Comparison of ENCODE assay signal across 27 cellular contexts in genomic region chr9:4362281-4362680, GRCh38.
"Had no signal": no experiment of that assay in that cellular context is flagged by ENCODE, and none has a peak within 500 bp of the region (broad histone marks: within the 10 kb centered on the region; RNA-seq: fewer than 3 reads in every experiment).

No MANE protein-coding gene starts in this region.

- DNase-seq: occipital lobe; ovary; posterior cingulate gyrus; psoas muscle; right cardiac atrium; right lobe of liver; sigmoid colon; small intestine; stimulated activated CD4-positive, alpha-beta T cell treated with anti-CD3 and anti-CD28 coated beads, Interleukin-15, amount 100 ng/mL, for 24 hours; stimulated activated CD4-positive, alpha-beta T cell treated with anti-CD3 and anti-CD28 coated beads, Interleukin-2, amount 100 ng/mL, for 24 hours; stimulated activated CD4-positive, alpha-beta T cell treated with anti-CD3 and anti-CD28 coated beads, Interleukin-2, amount 100 ng/mL, for 48 hours; stimulated activated CD4-positive, alpha-beta T cell treated with anti-CD3 and anti-CD28 coated beads, Interleukin-4, amount 100 ng/mL, for 24 hours; stimulated activated naive B cell treated with anti-CD40 and anti-IgM and Interleukin-4, amounts not matched to agents 10 μg/mL and 1 μg/mL and 100 μg/mL, for 72 hours; stimulated activated naive CD4-positive, alpha-beta T cell treated with Interleukin-2 at 50 U/mL for 16 hours; stomach; thyroid gland; trophoblast cell; upper lobe of left lung had no signal

- H3K4me3 ChIP-seq: neural progenitor cell, ovary, psoas muscle, right lobe of liver, sigmoid colon, stomach, thoracic aorta, thyroid gland, tibial nerve, upper lobe of left lung, vagina had no signal

- H3K9me3 ChIP-seq: ovary, psoas muscle, right lobe of liver, sigmoid colon, stomach, thoracic aorta, thyroid gland, tibial nerve, upper lobe of left lung, vagina had no signal

- FAIRE-seq: small intestine, urothelium cell line had no signal

- H3K4me1 ChIP-seq: parathyroid adenoma, psoas muscle, sigmoid colon, stomach, thyroid gland, vagina had no signal

- H3K27ac ChIP-seq: neural progenitor cell, ovary, parathyroid adenoma, psoas muscle, right lobe of liver, sigmoid colon, stomach, thoracic aorta, thyroid gland, tibial nerve, upper lobe of left lung, vagina had no signal

- H3K27ac Mint-ChIP-seq: nephron; neural progenitor cell; stimulated activated effector memory CD8-positive, alpha-beta T cell treated with anti-CD3 and anti-CD28 coated beads, Interleukin-12 subunit alpha, Interleukin-12 subunit beta, amount 100 ng/mL, for 72 hours; stimulated activated naive B cell treated with anti-CD40 and anti-IgM and Interleukin-4, amounts not matched to agents 10 μg/mL and 1 μg/mL and 100 μg/mL, for 72 hours; stimulated activated naive CD8-positive, alpha-beta T cell treated with anti-CD3 and anti-CD28 coated beads, Interleukin-15, Interleukin-2, amounts not matched to agents 100 ng/mL and 50 ng/mL, for 24 hours had no signal

- H3K9me3 Mint-ChIP-seq: nephron; neural progenitor cell; stimulated activated effector memory CD8-positive, alpha-beta T cell treated with anti-CD3 and anti-CD28 coated beads, Interleukin-12 subunit alpha, Interleukin-12 subunit beta, amount 100 ng/mL, for 72 hours; stimulated activated naive B cell treated with anti-CD40 and anti-IgM and Interleukin-4, amounts not matched to agents 10 μg/mL and 1 μg/mL and 100 μg/mL, for 72 hours; stimulated activated naive CD8-positive, alpha-beta T cell treated with anti-CD3 and anti-CD28 coated beads, Interleukin-15, Interleukin-2, amounts not matched to agents 100 ng/mL and 50 ng/mL, for 24 hours had no signal

- H3K4me2 ChIP-seq: neural progenitor cell had no signal

- H3K36me3 Mint-ChIP-seq: neural progenitor cell; stimulated activated effector memory CD8-positive, alpha-beta T cell treated with anti-CD3 and anti-CD28 coated beads, Interleukin-12 subunit alpha, Interleukin-12 subunit beta, amount 100 ng/mL, for 72 hours; stimulated activated naive B cell treated with anti-CD40 and anti-IgM and Interleukin-4, amounts not matched to agents 10 μg/mL and 1 μg/mL and 100 μg/mL, for 72 hours had no signal

- ATAC-seq: psoas muscle; right cardiac atrium; right lobe of liver; stimulated activated effector memory CD8-positive, alpha-beta T cell treated with anti-CD3 and anti-CD28 coated beads, Interleukin-12 subunit alpha, Interleukin-12 subunit beta, amount 100 ng/mL, for 72 hours; stimulated activated naive B cell treated with anti-CD40 and anti-IgM and Interleukin-4, amounts not matched to agents 10 μg/mL and 1 μg/mL and 100 μg/mL, for 72 hours had no signal
